ENCODE assay signal across 12 cellular contexts in genomic region chr9:7147136-7148090, GRCh38.
DNase-seq lines count a peak whose midpoint lies in the region; ATAC-seq and TF ChIP-seq lines count a peak whose summit lies in the region.
"Had no signal": no experiment of that assay in that cellular context is flagged by ENCODE, and none has a peak within 500 bp of the region (broad histone marks: within the 10 kb centered on the region; RNA-seq: fewer than 3 reads in every experiment).

No MANE protein-coding gene starts in this region.

- no peak overlapping the region for H3K4me2 ChIP-seq in mammary epithelial cell (ENCODE audit: insufficient read depth, low read depth, low read length)

- no peaks in the 10 kb centered on the region for H3K79me2 ChIP-seq in mammary epithelial cell (ENCODE audit: insufficient read depth, low read length)

- H3K36me3 ChIP-seq in adipocyte (ENCODE audit: control insufficient read depth, insufficient read depth, low read length, severe bottlenecking), result peaks cover 11% of the 10 kb centered on the region
- H3K36me3 ChIP-seq in mucosa of descending colon (ENCODE audit: low read depth), result no peaks in the 10 kb centered on the region
- no peaks in the 10 kb centered on the region for H3K36me3 ChIP-seq in transverse colon
- H3K36me3 ChIP-seq in mammary epithelial cell (ENCODE audit: insufficient read depth, low read length), result no peaks in the 10 kb centered on the region
- H3K36me3 ChIP-seq: SJSA1 had no signal

- BruUV-seq in mammary epithelial cell (replicated peaks; lab: Mats Ljungman, UMichigan), result no TSS peak

- H3K9ac ChIP-seq in adipocyte (ENCODE audit: low read length) (no peak overlapping the region), mammary epithelial cell (ENCODE audit: insufficient read depth, low read length) (no peak overlapping the region)

- dilution Hi-C loops in mammary epithelial cell (cut with HindIII; ENCODE audit: low sequenced_read_pairs), result no loop called here

- peak; percentile 11 for ATAC-seq in foreskin keratinocyte
- peak; percentile 23 for ATAC-seq in mucosa of descending colon
- no peak for ATAC-seq in GM18511 (IDR thresholded peaks at IDR 0.05; ENCODE audit: unreplicated experiment)
- ATAC-seq: stimulated activated naive CD8-positive, alpha-beta T cell treated with anti-CD3 and anti-CD28 coated beads, Interleukin-15, Interleukin-2, amounts not matched to agents 100 U/mL and 50 U/mL, for 24 hours had no signal

- DNase-seq in adipocyte (ENCODE audit: low read depth), result peak; percentile 5
- no peak for DNase-seq in foreskin keratinocyte
- DNase-seq in mucosa of descending colon, result peak; percentile 36 to 54 (median 49)
- peak; percentile 43 for DNase-seq in transverse colon
- DNase-seq in mammary epithelial cell, result no peak
- no peak for DNase-seq in foreskin fibroblast
- DNase-seq: activated naive CD4-positive, alpha-beta T cell treated with anti-CD3 and anti-CD28 coated beads for 36 hours; MV-4-11; NCI-H2171; stimulated activated naive CD8-positive, alpha-beta T cell treated with anti-CD3 and anti-CD28 coated beads, Interleukin-15, Interleukin-2, amounts not matched to agents 100 U/mL and 50 U/mL, for 24 hours had no signal

- H3K4me1 ChIP-seq in adipocyte (ENCODE audit: control insufficient read depth, insufficient read depth, low read length) (no peaks in the 10 kb centered on the region), foreskin keratinocyte (peaks cover 7% of the 10 kb centered on the region), mucosa of descending colon (ENCODE audit: low read depth) (peaks cover 41% of the 10 kb centered on the region), transverse colon (peaks cover 14 to 59% (median 32%) of the 10 kb centered on the region in 4 donors), mammary epithelial cell (ENCODE audit: insufficient read depth, low read length) (peaks cover 5% of the 10 kb centered on the region)
- H3K4me1 ChIP-seq: SJSA1 had no signal

- H2AFZ ChIP-seq in mammary epithelial cell (ENCODE audit: low read depth, low read length), result no peak overlapping the region

- TF ChIP-seq CTCF in foreskin keratinocyte (conservative IDR thresholded peaks at IDR 0.05), result no peak
- no peak for TF ChIP-seq CTCF in mucosa of descending colon (IDR thresholded peaks at IDR 0.05)
- TF ChIP-seq CTCF in transverse colon (IDR thresholded peaks at IDR 0.05), result no peak
- no peak for TF ChIP-seq CTCF in mammary epithelial cell (conservative IDR thresholded peaks at IDR 0.05 in 1 of 2, IDR thresholded peaks at IDR 0.05 in 1 of 2; ENCODE audit: extremely low read depth in 1 of 2, insufficient read depth in 1 of 2, low read depth in 1 of 2, low read length in 2 of 2)
- no peak for TF ChIP-seq CTCF in foreskin fibroblast (IDR thresholded peaks at IDR 0.05; ENCODE audit: low read depth, low read length)

- no peaks in the 10 kb centered on the region for H4K20me1 ChIP-seq in mammary epithelial cell (ENCODE audit: insufficient read depth, low read length)

- no peaks in the 10 kb centered on the region for H3K9me3 ChIP-seq in adipocyte (ENCODE audit: control insufficient read depth, low read length)
- H3K9me3 ChIP-seq in mucosa of descending colon, result no peaks in the 10 kb centered on the region
- H3K9me3 ChIP-seq in transverse colon, result no peaks in the 10 kb centered on the region
- no peaks in the 10 kb centered on the region for H3K9me3 ChIP-seq in mammary epithelial cell (replicated peaks; ENCODE audit: insufficient read depth, low read length)
- H3K9me3 ChIP-seq: SJSA1 had no signal

- H3K27me3 ChIP-seq in adipocyte (replicated peaks; ENCODE audit: control insufficient read depth, insufficient read depth, low read length) (no peaks in the 10 kb centered on the region), foreskin keratinocyte (no peaks in the 10 kb centered on the region), transverse colon (no peaks in the 10 kb centered on the region), mammary epithelial cell (ENCODE audit: insufficient read depth, low read length) (no peaks in the 10 kb centered on the region)
- H3K27me3 ChIP-seq: SJSA1 had no signal

- no peak overlapping the region for H3K4me3 ChIP-seq in adipocyte (ENCODE audit: low read length)
- H3K4me3 ChIP-seq in mucosa of descending colon, result no peak overlapping the region
- no peak overlapping the region for H3K4me3 ChIP-seq in transverse colon
- H3K4me3 ChIP-seq in mammary epithelial cell (replicated peaks in 1 of 3; ENCODE audit: insufficient read depth in 1 of 3, low read depth in 2 of 3, low read length in 3 of 3), result no peak overlapping the region
- no peak overlapping the region for H3K4me3 ChIP-seq in foreskin fibroblast (ENCODE audit: low read depth in 1 of 2, low read length in 2 of 2)
- H3K4me3 ChIP-seq: SJSA1 had no signal

- TF ChIP-seq EP300 in transverse colon (IDR thresholded peaks at IDR 0.05; ENCODE audit: low read depth), result no peak

- CTCF ChIA-PET in mammary epithelial cell (lab: Charles Lee; ENCODE audit: low non-redundant PET), result interaction anchor here (1.2 kb wide), 1 partner anchor 87 kb away, joined by 6 read pairs; no protein-coding TSS in a partner anchor

- intact Hi-C loops in mucosa of descending colon (cut with DNase I, micrococcal nuclease) (no loop called here), transverse colon (cut with DNase I; ENCODE audit: low total_unique reads) (no loop called here), mammary epithelial cell (cut with micrococcal nuclease) (no loop called here)

- WGBS in transverse colon (ENCODE audit: low coverage in 1 of 2), 2 donors, result 6 to 38% methylated on average over 4 to 11 of the region's 14 CpGs
- 58% methylated on average over 12 of the region's 14 CpGs for WGBS in mammary epithelial cell (ENCODE audit: low coverage, missing lambda C conversion rate)

- in situ Hi-C loops in transverse colon (cut with MboI; ENCODE audit: low pct_ligation_motif_present in 1 of 4, low pct_unique_long_range_greater_than_20kb in 1 of 4, low sequenced_read_pairs in 3 of 4) (no loop called here), mammary epithelial cell (cut with MboI; ENCODE audit: low sequenced_read_pairs in 2 of 2) (no loop called here)

- peak overlapping the region; percentile 55 for H3K27ac ChIP-seq in foreskin keratinocyte
- peak overlapping the region; percentile 45 to 61 (median 60) for H3K27ac ChIP-seq in transverse colon
- H3K27ac ChIP-seq in mammary epithelial cell (ENCODE audit: insufficient read depth, low read depth, low read length), result no peak overlapping the region
- H3K27ac ChIP-seq: SJSA1 had no signal

- TF ChIP-seq POLR2A in transverse colon (IDR thresholded peaks at IDR 0.05), result no peak

Comparison
In these comparisons a context has a peak if more than half of its experiments do, and no peak if none do; other contexts are left out.
1. DNase-seq: peak in adipocyte (single experiment), mucosa of descending colon (3 of 3) and transverse colon (single experiment); none in foreskin keratinocyte (0 of 2), mammary epithelial cell (single experiment) and foreskin fibroblast (0 of 2).